Comparison of ENCODE assay signal across 8 cellular contexts in the genomic region with DNA sequence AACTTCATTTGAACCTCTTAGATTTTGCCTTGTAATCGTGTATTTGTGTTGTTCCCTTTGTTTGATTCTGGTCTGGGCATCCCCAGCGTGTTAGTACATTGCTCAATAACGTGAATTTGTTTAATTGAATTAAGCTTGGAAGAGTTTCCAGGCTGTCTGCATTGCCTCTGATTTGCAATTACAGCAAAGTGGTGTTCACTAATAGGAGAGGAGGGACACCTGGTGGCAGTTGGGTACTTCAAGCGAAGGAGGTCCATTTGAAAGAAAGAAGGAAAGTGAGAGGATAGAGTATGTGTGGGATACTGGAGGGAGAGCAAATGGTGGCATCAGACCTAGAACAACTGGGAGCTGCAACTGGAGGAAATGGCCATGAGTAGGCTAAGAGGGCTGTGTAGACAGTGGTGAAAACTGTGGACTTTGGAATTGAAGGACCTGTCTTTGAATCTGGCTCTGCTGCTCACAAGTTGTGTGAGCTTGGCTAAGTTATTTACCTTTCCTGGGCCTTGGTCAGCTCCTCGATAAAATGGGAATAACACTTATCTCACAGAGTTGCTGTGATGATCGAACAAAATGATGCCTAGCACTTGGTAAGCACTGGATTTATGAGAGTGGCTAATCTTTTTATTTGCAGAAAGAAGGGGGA. TPM values are rescaled to one million over a fixed set of nuclear protein-coding genes. Genes with fewer than 3 reads are reported as not detected.
DNase-seq lines count a peak whose midpoint lies in the region; ATAC-seq and TF ChIP-seq lines count a peak whose summit lies in the region.

No MANE protein-coding gene starts in this region.

- 35 to 45% (median 40%) methylated on average over 6 of the region's 6 CpGs for WGBS in ovary, 3 donors

- H3K9me3 Mint-ChIP-seq in activated CD4-positive, alpha-beta memory T cell treated with anti-CD3 and anti-CD28 coated beads, Interleukin-2, amount 10 ng/mL, durations not matched to agents 7 days and 5 days: no peaks in the 10 kb centered on the region

- CTCF ChIA-PET in activated CD4-positive, alpha-beta memory T cell treated with anti-CD3 and anti-CD28 coated beads, Interleukin-2, amount 10 ng/mL, durations not matched to agents 7 days and 5 days (lab: Charles Lee): interaction anchor here (1.0 to 1.3 kb wide), 3 partner anchors 10 to 754 kb away, joined by 4 to 9 read pairs (median 4); no protein-coding TSS in a partner anchor

- no peaks in the 10 kb centered on the region for H3K4me1 Mint-ChIP-seq in activated CD4-positive, alpha-beta memory T cell treated with anti-CD3 and anti-CD28 coated beads, Interleukin-2, amount 10 ng/mL, durations not matched to agents 7 days and 5 days

- TF ChIP-seq CTCF in GM10266 (IDR thresholded peaks at IDR 0.05; ENCODE audit: control insufficient read depth, insufficient read depth, low read depth, missing control alignments) (peak; percentile 73), fibroblast of the aortic adventitia (IDR thresholded peaks at IDR 0.05; ENCODE audit: insufficient read depth, low read length) (peak; percentile 70), ovary (IDR thresholded peaks at IDR 0.05) (peak in 2 of 3 donors; percentile 38 to 45)

- H3K27me3 Mint-ChIP-seq in activated CD4-positive, alpha-beta memory T cell treated with anti-CD3 and anti-CD28 coated beads, Interleukin-2, amount 10 ng/mL, durations not matched to agents 7 days and 5 days: peaks cover 20% of the 10 kb centered on the region

- H3K27ac ChIP-seq in ovary: no peak overlapping the region

- H3K27me3 ChIP-seq in ovary: no peaks in the 10 kb centered on the region

- POLR2A ChIA-PET in activated CD4-positive, alpha-beta memory T cell treated with anti-CD3 and anti-CD28 coated beads, Interleukin-2, amount 10 ng/mL, durations not matched to agents 7 days and 5 days (lab: Charles Lee): no interaction called here

- H3K36me3 Mint-ChIP-seq in activated CD4-positive, alpha-beta memory T cell treated with anti-CD3 and anti-CD28 coated beads, Interleukin-2, amount 10 ng/mL, durations not matched to agents 7 days and 5 days (ENCODE audit: low read depth): no peaks in the 10 kb centered on the region

- no peak for TF ChIP-seq EP300 in ovary (IDR thresholded peaks at IDR 0.05)

- TF ChIP-seq POLR2A in ovary (IDR thresholded peaks at IDR 0.05): no peak

- no peaks in the 10 kb centered on the region for H3K4me1 ChIP-seq in ovary (ENCODE audit: insufficient read depth)

- ATAC-seq in HG02870 (IDR thresholded peaks at IDR 0.05; ENCODE audit: unreplicated experiment): peak; percentile 54
- no peak for ATAC-seq in GM19324 (IDR thresholded peaks at IDR 0.05; ENCODE audit: low FRiP score, unreplicated experiment)

- H3K36me3 ChIP-seq in ovary: no peaks in the 10 kb centered on the region

- no peak overlapping the region for H3K4me3 Mint-ChIP-seq in activated CD4-positive, alpha-beta memory T cell treated with anti-CD3 and anti-CD28 coated beads, Interleukin-2, amount 10 ng/mL, durations not matched to agents 7 days and 5 days

- H3K9me3 ChIP-seq in ovary: no peaks in the 10 kb centered on the region

- H3K27ac Mint-ChIP-seq in activated CD4-positive, alpha-beta memory T cell treated with anti-CD3 and anti-CD28 coated beads, Interleukin-2, amount 10 ng/mL, durations not matched to agents 7 days and 5 days: no peak overlapping the region

- H3K4me3 ChIP-seq in fibroblast of the aortic adventitia (ENCODE audit: low read depth, low read length) (no peak overlapping the region), ovary (no peak overlapping the region)

- DNase-seq in ACHN (peak; percentile 70), GM10266 (ENCODE audit: extremely low spot score) (peak; percentile 31), NCI-H2227 treated with DMSO at 0.1 percent for 48 hours (lab: John Stamatoyannopoulos, UW) (peak; percentile 41), fibroblast of the aortic adventitia (ENCODE audit: low read depth) (peak; percentile 80), ovary (peak in 4 of 5 donors; percentile 23 to 59 (median 41))
- peak; percentile 28 for DNase-seq in activated CD4-positive, alpha-beta memory T cell treated with anti-CD3 and anti-CD28 coated beads, Interleukin-2, amount 10 ng/mL, durations not matched to agents 7 days and 5 days

- intact Hi-C loops in ovary (cut with DNase I): loop anchor here (5.0 to 10.0 kb wide), 2 partner anchors 741 to 754 kb away; no protein-coding TSS in a partner anchor

- in situ Hi-C loops in ACHN (cut with HindIII; ENCODE audit: low pct_ligation_motif_present, low pct_unique_long_range_greater_than_20kb, low sequenced_read_pairs): no loop called here

RNA-seq across cellular contexts. Expression of gene LSMEM1, which starts 15.2 kb away (rescaled TPM):
- total RNA-seq in activated CD4-positive, alpha-beta memory T cell treated with anti-CD3 and anti-CD28 coated beads, Interleukin-2, amount 10 ng/mL, durations not matched to agents 7 days and 5 days: 1 to 10 TPM; 1.0 to 1.2 TPM
- total RNA-seq in fibroblast of the aortic adventitia (ENCODE audit: low replicate concordance): 0.27 TPM in 1 of 2 replicates, not detected in the other
- total RNA-seq in ovary: 1 to 10 TPM in 4 of 7 donors, under 1 TPM in 3; 0.79 to 2.3 (median 1.1) TPM
- under 1 TPM; 0.40 to 0.83 TPM for polyA plus RNA-seq in ovary

RNA-seq across cellular contexts. Expression of gene IFRD1, which starts 45.7 kb away (rescaled TPM):
- total RNA-seq in activated CD4-positive, alpha-beta memory T cell treated with anti-CD3 and anti-CD28 coated beads, Interleukin-2, amount 10 ng/mL, durations not matched to agents 7 days and 5 days: 10 to 100 TPM; 33.4 to 36.1 TPM
- total RNA-seq in fibroblast of the aortic adventitia (ENCODE audit: low replicate concordance) (49.5 and 92.7 TPM in 2 replicates), ovary (10 to 100 TPM; 35.1 to 75.1 (median 58.1) TPM)
- 10 to 100 TPM; 21.2 to 29.3 TPM for polyA plus RNA-seq in ovary

Comparison
In these comparisons a context has a peak if more than half of its experiments do, and no peak if none do; other contexts are left out.
1. DNase-seq: peak in every context shown above with its lines; median percentile 80 in fibroblast of the aortic adventitia; 70 in ACHN; 41 in NCI-H2227 treated with DMSO at 0.1 percent for 48 hours; 41 in ovary; 31 in GM10266; 28 in activated CD4-positive, alpha-beta memory T cell treated with anti-CD3 and anti-CD28 coated beads, Interleukin-2, amount 10 ng/mL, durations not matched to agents 7 days and 5 days.